ENCODE assay signal across 1 cellular context in the genomic region with DNA sequence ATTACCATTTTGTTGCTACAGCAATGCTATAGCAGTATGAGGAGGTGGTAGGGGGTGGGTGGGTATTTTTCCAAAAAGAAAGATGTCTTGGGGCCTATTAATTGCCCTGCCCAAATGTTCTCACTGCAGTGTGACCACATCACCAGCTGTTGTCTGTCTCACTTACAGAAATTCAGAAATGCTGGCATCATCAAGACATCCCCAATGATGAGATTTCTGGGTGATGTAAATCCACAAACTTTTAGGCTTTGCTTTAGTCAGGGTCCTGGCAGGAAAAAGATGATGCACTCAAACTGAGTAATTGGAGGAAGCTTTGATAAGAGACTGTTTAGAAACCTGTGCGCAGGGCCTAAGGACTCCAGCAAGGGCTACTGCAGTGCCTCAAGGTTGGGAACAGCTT.
TF ChIP-seq lines count a peak whose summit lies in the region.

No MANE protein-coding gene starts in this region.

TF ChIP-seq in H1, 55 proteins besides CTCF, POLR2A, EP300 and RAD21:
- TF ChIP-seq CEBPB (IDR thresholded peaks at IDR 0.05; ENCODE audit: low read depth, low read length), result no peak
- no peak for TF ChIP-seq SRF (IDR thresholded peaks at IDR 0.05; ENCODE audit: low read depth, low read length)
- TF ChIP-seq TEAD4 (IDR thresholded peaks at IDR 0.05; ENCODE audit: low read depth, low read length), result no peak
- no peak for TF ChIP-seq CTBP2 (IDR thresholded peaks at IDR 0.05; ENCODE audit: borderline replicate concordance, insufficient read depth, insufficient read length, low read length)
- TF ChIP-seq EGR1 (IDR thresholded peaks at IDR 0.05; ENCODE audit: borderline replicate concordance, low read depth, low read length), result no peak
- no peak for TF ChIP-seq CHD2 (IDR thresholded peaks at IDR 0.05; ENCODE audit: low read length)
- no peak for TF ChIP-seq TBP (IDR thresholded peaks at IDR 0.05; ENCODE audit: low read depth, low read length)
- TF ChIP-seq SAP30 (IDR thresholded peaks at IDR 0.05; ENCODE audit: insufficient read depth, insufficient replicate concordance, low read length), result no peak
- no peak for TF ChIP-seq BACH1 (IDR thresholded peaks at IDR 0.05; ENCODE audit: low read length)
- TF ChIP-seq POU5F1 (IDR thresholded peaks at IDR 0.05; ENCODE audit: low read depth, low read length), result no peak
- no peak for TF ChIP-seq ZNF274 (IDR thresholded peaks at IDR 0.05; ENCODE audit: borderline replicate concordance, extremely low read depth, low read length)
- no peak for TF ChIP-seq PHF8 (conservative IDR thresholded peaks at IDR 0.05; ENCODE audit: low read depth, low read length)
- TF ChIP-seq SP4 (IDR thresholded peaks at IDR 0.05; ENCODE audit: low read length), result no peak
- TF ChIP-seq HDAC2 (IDR thresholded peaks at IDR 0.05; ENCODE audit: borderline replicate concordance in 1 of 2, low read depth in 2 of 2, low read length in 2 of 2), result no peak
- TF ChIP-seq KDM4A (IDR thresholded peaks at IDR 0.05; ENCODE audit: low read depth, low read length, severe bottlenecking), result no peak
TF ChIP-seq in H1: peak in this region for 0.
